14 cellular contexts compared by ENCODE assay signal in genomic region chr19:1221904-1222255, GRCh38. TPM values are rescaled to one million over a fixed set of nuclear protein-coding genes. Genes with fewer than 3 reads are reported as not detected.
"Had no signal": no experiment of that assay in that cellular context is flagged by ENCODE, and none has a peak within 500 bp of the region (broad histone marks: within the 10 kb centered on the region; RNA-seq: fewer than 3 reads in every experiment).

No MANE protein-coding gene starts in this region.

- DNase-seq: activated CD4-positive, alpha-beta T cell treated with anti-CD3 and anti-CD28 coated beads, Interleukin-2, amount 50 U/mL, for 4 hours; activated CD4-positive, CD25-positive, alpha-beta regulatory T cell treated with anti-CD3 and anti-CD28 coated beads, Interleukin-2, amount 50 U/mL, for 72 hours; activated CD8-positive, alpha-beta memory T cell treated with anti-CD3 and anti-CD28 coated beads, Interleukin-2, amount 10 ng/mL, durations not matched to agents 7 days and 5 days; activated effector memory CD4-positive, alpha-beta T cell treated with anti-CD3 and anti-CD28 coated beads, Interleukin-2, amount 50 U/mL, for 16 hours; activated T-cell treated with anti-CD3 and anti-CD28 coated beads, Interleukin-2, amount 50 U/mL, for 24 hours; lower lobe of right lung; naive thymus-derived CD4-positive, alpha-beta T cell; stimulated activated CD4-positive, alpha-beta T cell treated with anti-CD3 and anti-CD28 coated beads, Interleukin-4, amount 100 ng/mL, for 4 hours; stimulated activated naive CD8-positive, alpha-beta T cell treated with anti-CD3 and anti-CD28 coated beads, Interleukin-15, amount 100 ng/mL, for 72 hours had no signal

- H3K27me3 ChIP-seq: neutrophil, thyroid gland, vagina had no signal

- H3K9me3 ChIP-seq: lower lobe of right lung, neutrophil, thyroid gland, vagina had no signal

- H3K27ac ChIP-seq: lower lobe of right lung, neutrophil, thyroid gland, vagina had no signal

- ATAC-seq: activated CD8-positive, alpha-beta memory T cell treated with anti-CD3 and anti-CD28 coated beads, Interleukin-2, amount 10 ng/mL, durations not matched to agents 7 days and 5 days; stimulated activated naive CD8-positive, alpha-beta T cell treated with anti-CD3 and anti-CD28 coated beads, Interleukin-15, amount 100 ng/mL, for 72 hours had no signal

- FAIRE-seq: bronchial epithelial cell, frontal cortex had no signal

- H3K4me3 ChIP-seq: lower lobe of right lung, thyroid gland, vagina had no signal

RNA-seq across cellular contexts. Expression of gene CBARP, which starts 15.9 kb away (rescaled TPM):
- polyA plus RNA-seq: naive thymus-derived CD4-positive, alpha-beta T cell had no signal
